In the genomic region with DNA sequence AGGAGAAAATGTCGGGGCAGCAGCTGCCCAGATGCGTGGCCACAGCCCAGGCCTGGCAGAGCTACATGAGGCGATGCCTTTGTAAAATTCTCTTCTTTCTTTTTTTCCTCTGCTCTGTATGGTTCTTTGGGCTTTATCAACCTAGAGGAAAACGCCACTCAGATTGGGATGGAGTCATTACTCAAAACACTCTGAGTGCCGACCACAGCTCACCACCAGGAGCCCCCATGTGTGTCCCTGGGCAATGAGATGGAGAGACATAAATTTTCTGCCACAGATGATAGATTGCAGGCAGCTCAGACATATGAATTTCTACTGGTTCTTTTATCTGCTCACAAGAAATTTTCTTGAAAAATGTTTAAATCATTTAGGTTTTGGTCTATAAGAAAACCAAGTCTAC, we compare ENCODE assay signal across 1 cellular context.
A peak's percentile ranks its signal among the peaks of the same experiment; 100 is the strongest.
TF ChIP-seq lines count a peak whose summit lies in the region.

No MANE protein-coding gene starts in this region.

TF ChIP-seq in GM12878, 131 proteins besides CTCF, POLR2A, EP300 and RAD21:
- peak; percentile 72 for TF ChIP-seq RUNX3 (IDR thresholded peaks at IDR 0.05; ENCODE audit: low read length)
- TF ChIP-seq MYC (IDR thresholded peaks at IDR 0.05; ENCODE audit: insufficient read depth, insufficient read length, insufficient replicate concordance, low read length, severe bottlenecking) = no peak
- TF ChIP-seq JUNB (IDR thresholded peaks at IDR 0.05) = peak; percentile 50
